ENCODE assay signal across 8 cellular contexts in the genomic region with DNA sequence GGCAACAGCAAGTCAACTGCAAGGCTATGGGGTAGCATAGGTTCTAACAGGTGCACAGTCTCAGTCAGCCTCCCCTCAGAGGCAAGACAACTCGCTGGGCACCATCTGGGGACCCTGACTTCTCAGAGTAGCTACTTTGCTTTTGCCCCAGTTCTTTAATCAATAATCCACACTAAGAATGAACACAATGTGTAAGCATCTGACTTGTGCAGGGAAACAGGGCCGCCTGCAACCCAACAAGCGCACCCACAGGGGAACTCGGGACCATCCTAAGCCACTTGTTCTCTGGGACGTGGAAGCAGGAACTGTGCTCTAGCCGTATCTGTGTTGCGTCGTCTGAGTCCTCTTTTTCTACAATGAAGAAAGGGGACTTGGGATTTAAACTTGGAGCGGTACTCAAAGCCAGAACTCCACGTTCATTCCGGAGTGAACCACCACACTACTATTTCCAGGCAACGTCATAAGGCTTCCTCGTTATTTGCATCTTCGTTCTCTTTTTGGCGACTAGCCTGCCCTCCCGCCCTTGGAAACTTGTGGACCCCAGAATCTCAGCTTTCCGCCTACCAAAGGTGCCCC. TPM values are rescaled to one million over a fixed set of nuclear protein-coding genes. Genes with fewer than 3 reads are reported as not detected.
A peak's percentile ranks its signal among the peaks of the same experiment; 100 is the strongest.
DNase-seq lines count a peak whose midpoint lies in the region; ATAC-seq and TF ChIP-seq lines count a peak whose summit lies in the region.

No MANE protein-coding gene starts in this region.

- no peak overlapping the region for H3K9ac ChIP-seq in OCI-LY3 (ENCODE audit: low read length)

- peaks cover 16 to 24% of the 10 kb centered on the region in 2 donors for H3K27me3 Mint-ChIP-seq in natural killer cell (ENCODE audit: low read depth in 2 of 2)

- no peaks in the 10 kb centered on the region for H3K4me1 ChIP-seq in OCI-LY3 (ENCODE audit: low read length)

- 0 out of 2 replicates have a peak, but pooled peaks cover 6% of the 10 kb centered on the region for H4K20me1 ChIP-seq in OCI-LY3 (ENCODE audit: insufficient read depth, low read length)

- H3K4me3 ChIP-seq in AG04449 (ENCODE audit: low read depth, low read length): peak overlapping the region; percentile 56
- H3K4me3 ChIP-seq in OCI-LY3 (ENCODE audit: low read length): no peak overlapping the region
- peak overlapping the region; percentile 70 for H3K4me3 ChIP-seq in epithelial cell of proximal tubule (ENCODE audit: low read depth, low read length)

- H3K36me3 Mint-ChIP-seq in natural killer cell: no peaks in the 10 kb centered on the region

- H3K27me3 ChIP-seq in OCI-LY3 (ENCODE audit: low read depth, low read length): peaks cover 62% of the 10 kb centered on the region

- H3K4me3 Mint-ChIP-seq in natural killer cell: peak overlapping the region; percentile 38

- peaks cover 0 to 12% of the 10 kb centered on the region in 2 donors for H3K4me1 Mint-ChIP-seq in natural killer cell

- CTCF ChIA-PET in AG04449 (lab: Yijun Ruan, JAX): interaction anchor here (1.2 to 1.3 kb wide), 2 partner anchors 18 to 194 kb away, joined by 4 to 5 read pairs; no protein-coding TSS in a partner anchor

- no peak overlapping the region for H2AFZ ChIP-seq in OCI-LY3 (ENCODE audit: low read depth, low read length)

- no peaks in the 10 kb centered on the region for H3K79me2 ChIP-seq in OCI-LY3 (ENCODE audit: low read length)

- TF ChIP-seq CTCF in AG04449 (IDR thresholded peaks at IDR 0.05; ENCODE audit: insufficient read depth, low read length, missing control alignments): no peak
- no peak for TF ChIP-seq CTCF in OCI-LY3 (IDR thresholded peaks at IDR 0.05; ENCODE audit: low read depth, low read length)
- TF ChIP-seq CTCF in epithelial cell of proximal tubule (conservative IDR thresholded peaks at IDR 0.05; ENCODE audit: low read depth, low read length): no peak
- no peak for TF ChIP-seq CTCF in natural killer cell (IDR thresholded peaks at IDR 0.05)

- no peaks in the 10 kb centered on the region for H3K9me3 Mint-ChIP-seq in natural killer cell

- POLR2A ChIA-PET in AG04449 (lab: Yijun Ruan, JAX): interaction anchor here (1.1 kb wide), 1 partner anchor 9 kb away, joined by 3 read pairs; no protein-coding TSS in a partner anchor

- no peak overlapping the region for H3K27ac ChIP-seq in OCI-LY3 (ENCODE audit: low read length)

- DNase-seq in AG04449 (ENCODE audit: low read depth, low spot score) (no peak), epithelial cell of proximal tubule (ENCODE audit: low read depth) (no peak), natural killer cell (no peak), COLO668 (lab: John Stamatoyannopoulos, UW; ENCODE audit: unreplicated experiment) (no peak)
- no peak for DNase-seq in activated CD4-positive, CD25-positive, alpha-beta regulatory T cell treated with anti-CD3 and anti-CD28 coated beads, Interleukin-2, amount 50 U/mL, for 72 hours

- intact Hi-C loops in natural killer cell (cut with micrococcal nuclease): no loop called here

- H3K9me3 ChIP-seq in OCI-LY3 (ENCODE audit: insufficient read depth, low read length): no peaks in the 10 kb centered on the region

- ATAC-seq in natural killer cell (no peak), HG03520 (IDR thresholded peaks at IDR 0.05; ENCODE audit: unreplicated experiment) (no peak), HG03439 (IDR thresholded peaks at IDR 0.05; ENCODE audit: unreplicated experiment) (no peak)

- peak overlapping the region; percentile 68; the same call in 1 of the 2 replicates for H3K4me2 ChIP-seq in OCI-LY3 (ENCODE audit: low read length)

- H3K36me3 ChIP-seq in OCI-LY3 (replicated peaks; ENCODE audit: low read depth, low read length): no peaks in the 10 kb centered on the region

- H3K27ac Mint-ChIP-seq in natural killer cell: peak overlapping the region in 1 of 2 donors; percentile 65

RNA-seq across cellular contexts. Expression of a gene that starts 1.8 kb away (rescaled TPM):
- total RNA-seq in epithelial cell of proximal tubule: 2.3 and 2.9 TPM in 2 replicates
- total RNA-seq in natural killer cell: under 1 TPM; 0.23 to 0.30 (median 0.28) TPM

RNA-seq across cellular contexts. Expression of a gene that starts 3.7 kb away (rescaled TPM):
- not detected in 2 replicates for total RNA-seq in epithelial cell of proximal tubule
- total RNA-seq in natural killer cell: not detected

RNA-seq across cellular contexts. Expression of a gene that starts 45.5 kb away (rescaled TPM):
- 5.0 and 9.4 TPM in 2 replicates for total RNA-seq in epithelial cell of proximal tubule
- 10 to 100 TPM; 12.5 to 19.0 (median 16.8) TPM for total RNA-seq in natural killer cell
